In the genomic region with DNA sequence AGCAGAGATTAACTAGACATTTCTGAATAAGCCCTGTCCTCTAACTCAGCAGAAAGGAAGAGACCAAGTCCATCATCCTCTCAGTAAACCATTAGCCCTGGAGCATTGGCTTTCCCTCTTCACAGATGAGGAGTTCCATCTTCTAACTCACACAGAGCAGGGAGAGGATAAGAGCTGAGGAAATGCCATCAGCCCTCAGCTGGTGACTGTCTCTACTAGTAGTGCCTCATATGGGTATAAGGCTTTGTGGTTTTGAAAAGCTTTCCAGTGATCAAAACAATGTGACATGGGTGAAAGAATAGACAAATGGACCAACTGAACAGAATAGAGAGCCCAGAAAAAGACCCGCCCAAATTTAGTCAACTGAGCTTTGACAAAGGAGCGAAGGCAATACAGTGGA, we compare ENCODE assay signal across 1 cellular context.
TF ChIP-seq lines count a peak whose summit lies in the region.

No MANE protein-coding gene starts in this region.

TF ChIP-seq in GM12878, 131 proteins besides CTCF, POLR2A, EP300 and RAD21 (continued from another document):
- TF ChIP-seq, protein P1, sequence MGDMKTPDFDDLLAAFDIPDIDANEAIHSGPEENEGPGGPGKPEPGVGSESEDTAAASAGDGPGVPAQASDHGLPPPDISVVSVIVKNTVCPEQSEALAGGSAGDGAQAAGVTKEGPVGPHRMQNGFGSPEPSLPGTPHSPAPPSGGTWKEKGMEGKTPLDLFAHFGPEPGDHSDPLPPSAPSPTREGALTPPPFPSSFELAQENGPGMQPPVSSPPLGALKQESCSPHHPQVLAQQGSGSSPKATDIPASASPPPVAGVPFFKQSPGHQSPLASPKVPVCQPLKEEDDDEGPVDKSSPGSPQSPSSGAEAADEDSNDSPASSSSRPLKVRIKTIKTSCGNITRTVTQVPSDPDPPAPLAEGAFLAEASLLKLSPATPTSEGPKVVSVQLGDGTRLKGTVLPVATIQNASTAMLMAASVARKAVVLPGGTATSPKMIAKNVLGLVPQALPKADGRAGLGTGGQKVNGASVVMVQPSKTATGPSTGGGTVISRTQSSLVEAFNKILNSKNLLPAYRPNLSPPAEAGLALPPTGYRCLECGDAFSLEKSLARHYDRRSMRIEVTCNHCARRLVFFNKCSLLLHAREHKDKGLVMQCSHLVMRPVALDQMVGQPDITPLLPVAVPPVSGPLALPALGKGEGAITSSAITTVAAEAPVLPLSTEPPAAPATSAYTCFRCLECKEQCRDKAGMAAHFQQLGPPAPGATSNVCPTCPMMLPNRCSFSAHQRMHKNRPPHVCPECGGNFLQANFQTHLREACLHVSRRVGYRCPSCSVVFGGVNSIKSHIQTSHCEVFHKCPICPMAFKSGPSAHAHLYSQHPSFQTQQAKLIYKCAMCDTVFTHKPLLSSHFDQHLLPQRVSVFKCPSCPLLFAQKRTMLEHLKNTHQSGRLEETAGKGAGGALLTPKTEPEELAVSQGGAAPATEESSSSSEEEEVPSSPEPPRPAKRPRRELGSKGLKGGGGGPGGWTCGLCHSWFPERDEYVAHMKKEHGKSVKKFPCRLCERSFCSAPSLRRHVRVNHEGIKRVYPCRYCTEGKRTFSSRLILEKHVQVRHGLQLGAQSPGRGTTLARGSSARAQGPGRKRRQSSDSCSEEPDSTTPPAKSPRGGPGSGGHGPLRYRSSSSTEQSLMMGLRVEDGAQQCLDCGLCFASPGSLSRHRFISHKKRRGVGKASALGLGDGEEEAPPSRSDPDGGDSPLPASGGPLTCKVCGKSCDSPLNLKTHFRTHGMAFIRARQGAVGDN (IDR thresholded peaks at IDR 0.05) = no peak
- TF ChIP-seq, protein P2, sequence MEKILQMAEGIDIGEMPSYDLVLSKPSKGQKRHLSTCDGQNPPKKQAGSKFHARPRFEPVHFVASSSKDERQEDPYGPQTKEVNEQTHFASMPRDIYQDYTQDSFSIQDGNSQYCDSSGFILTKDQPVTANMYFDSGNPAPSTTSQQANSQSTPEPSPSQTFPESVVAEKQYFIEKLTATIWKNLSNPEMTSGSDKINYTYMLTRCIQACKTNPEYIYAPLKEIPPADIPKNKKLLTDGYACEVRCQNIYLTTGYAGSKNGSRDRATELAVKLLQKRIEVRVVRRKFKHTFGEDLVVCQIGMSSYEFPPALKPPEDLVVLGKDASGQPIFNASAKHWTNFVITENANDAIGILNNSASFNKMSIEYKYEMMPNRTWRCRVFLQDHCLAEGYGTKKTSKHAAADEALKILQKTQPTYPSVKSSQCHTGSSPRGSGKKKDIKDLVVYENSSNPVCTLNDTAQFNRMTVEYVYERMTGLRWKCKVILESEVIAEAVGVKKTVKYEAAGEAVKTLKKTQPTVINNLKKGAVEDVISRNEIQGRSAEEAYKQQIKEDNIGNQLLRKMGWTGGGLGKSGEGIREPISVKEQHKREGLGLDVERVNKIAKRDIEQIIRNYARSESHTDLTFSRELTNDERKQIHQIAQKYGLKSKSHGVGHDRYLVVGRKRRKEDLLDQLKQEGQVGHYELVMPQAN (conservative IDR thresholded peaks at IDR 0.05) = no peak
- TF ChIP-seq IKZF1 (conservative IDR thresholded peaks at IDR 0.05) (no peak), CHD2 (IDR thresholded peaks at IDR 0.05; ENCODE audit: borderline replicate concordance, low read depth, low read length) (no peak), SKIL (IDR thresholded peaks at IDR 0.05; ENCODE audit: low read depth, poor library complexity, severe bottlenecking) (no peak), MEF2B (IDR thresholded peaks at IDR 0.05; ENCODE audit: partially characterized antibody, poor library complexity, severe bottlenecking) (no peak), RUNX3 (IDR thresholded peaks at IDR 0.05; ENCODE audit: low read length) (no peak), TARDBP (IDR thresholded peaks at IDR 0.05; ENCODE audit: borderline replicate concordance) (no peak), ZNF207 (IDR thresholded peaks at IDR 0.05; ENCODE audit: borderline replicate concordance) (no peak), RBBP5 (conservative IDR thresholded peaks at IDR 0.05) (no peak), ETV6 (conservative IDR thresholded peaks at IDR 0.05 in 1 of 2, IDR thresholded peaks at IDR 0.05 in 1 of 2; ENCODE audit: borderline replicate concordance in 1 of 2, low read depth in 1 of 2) (no peak), IRF4 (IDR thresholded peaks at IDR 0.05; ENCODE audit: low read depth, low read length) (no peak), PAX5 (IDR thresholded peaks at IDR 0.05; ENCODE audit: borderline replicate concordance, low read depth, low read length) (no peak)
- TF ChIP-seq, protein P3, sequence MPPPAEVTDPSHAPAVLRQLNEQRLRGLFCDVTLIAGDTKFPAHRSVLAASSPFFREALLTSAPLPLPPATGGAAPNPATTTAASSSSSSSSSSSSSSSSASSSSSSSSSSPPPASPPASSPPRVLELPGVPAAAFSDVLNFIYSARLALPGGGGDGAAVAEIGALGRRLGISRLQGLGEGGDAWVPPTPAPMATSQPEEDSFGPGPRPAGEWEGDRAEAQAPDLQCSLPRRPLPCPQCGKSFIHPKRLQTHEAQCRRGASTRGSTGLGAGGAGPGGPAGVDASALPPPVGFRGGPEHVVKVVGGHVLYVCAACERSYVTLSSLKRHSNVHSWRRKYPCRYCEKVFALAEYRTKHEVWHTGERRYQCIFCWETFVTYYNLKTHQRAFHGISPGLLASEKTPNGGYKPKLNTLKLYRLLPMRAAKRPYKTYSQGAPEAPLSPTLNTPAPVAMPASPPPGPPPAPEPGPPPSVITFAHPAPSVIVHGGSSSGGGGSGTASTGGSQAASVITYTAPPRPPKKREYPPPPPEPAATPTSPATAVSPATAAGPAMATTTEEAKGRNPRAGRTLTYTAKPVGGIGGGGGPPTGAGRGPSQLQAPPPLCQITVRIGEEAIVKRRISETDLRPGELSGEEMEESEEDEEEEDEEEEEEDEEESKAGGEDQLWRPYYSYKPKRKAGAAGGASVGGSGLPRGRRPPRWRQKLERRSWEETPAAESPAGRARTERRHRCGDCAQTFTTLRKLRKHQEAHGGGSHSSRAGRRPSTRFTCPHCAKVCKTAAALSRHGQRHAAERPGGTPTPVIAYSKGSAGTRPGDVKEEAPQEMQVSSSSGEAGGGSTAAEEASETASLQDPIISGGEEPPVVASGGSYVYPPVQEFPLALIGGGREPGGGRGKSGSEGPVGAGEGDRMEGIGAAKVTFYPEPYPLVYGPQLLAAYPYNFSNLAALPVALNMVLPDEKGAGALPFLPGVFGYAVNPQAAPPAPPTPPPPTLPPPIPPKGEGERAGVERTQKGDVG (CRISPR knock-in tag; IDR thresholded peaks at IDR 0.05) = no peak
